1 cellular context compared by ENCODE assay signal in the genomic region with DNA sequence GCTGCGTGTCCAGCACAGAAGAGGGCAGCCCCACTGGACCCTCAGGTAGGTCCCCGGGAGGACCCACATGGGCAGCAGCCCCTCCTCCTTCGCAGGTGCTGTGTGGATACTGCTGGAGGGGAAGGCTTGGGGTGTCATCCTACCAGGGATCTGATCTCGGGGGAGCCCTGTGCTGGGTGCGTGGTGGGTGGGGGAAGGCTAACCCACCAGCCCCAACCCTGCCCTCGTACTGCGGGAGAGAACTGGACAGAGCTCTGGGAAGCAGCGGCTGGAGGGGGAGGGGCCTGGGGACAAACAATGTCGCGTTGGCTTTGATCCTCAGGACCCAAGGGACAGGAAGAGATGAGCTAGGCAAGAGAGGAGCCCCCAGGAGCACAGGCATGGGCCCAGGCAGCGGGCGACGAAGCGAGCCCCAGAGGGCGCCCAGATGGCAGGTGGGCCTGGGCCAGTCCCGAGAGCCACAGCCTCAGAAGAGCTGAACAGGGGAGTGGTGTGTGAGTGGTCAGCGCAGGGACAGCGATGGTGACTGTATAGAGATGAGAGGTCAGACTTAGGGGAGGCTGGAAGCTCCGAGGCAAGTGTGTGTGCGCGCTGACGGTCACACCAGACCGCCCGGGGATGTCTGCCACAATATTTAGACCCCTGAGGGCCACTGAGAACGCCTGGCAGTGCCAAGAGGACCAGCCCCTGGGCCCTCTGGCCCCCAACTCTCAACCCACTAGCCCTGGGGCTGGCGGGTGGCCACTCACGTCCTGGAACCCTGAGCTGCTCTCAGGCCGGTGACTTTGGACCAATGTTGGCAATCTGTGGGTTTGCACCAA.
TF ChIP-seq lines count a peak whose summit lies in the region.

No MANE protein-coding gene starts in this region.

TF ChIP-seq in HepG2, 621 proteins besides CTCF, POLR2A, EP300 and RAD21 (continued from another document and continues in another):
- TF ChIP-seq PAF1 (CRISPR knock-in tag; IDR thresholded peaks at IDR 0.05) (no peak), ZNF44 (CRISPR knock-in tag; IDR thresholded peaks at IDR 0.05) (0 out of 2 replicates have a peak, but pooled peaks have one; percentile 35), RARA (CRISPR knock-in tag; IDR thresholded peaks at IDR 0.05) (peak; percentile 69), HNRNPH1 (optimal IDR thresholded peaks at IDR 0.05; ENCODE audit: low read depth, low read length) (no peak), YEATS2 (CRISPR knock-in tag; IDR thresholded peaks at IDR 0.05; ENCODE audit: borderline replicate concordance) (no peak), HOXD1 (CRISPR knock-in tag; IDR thresholded peaks at IDR 0.05) (no peak), ZKSCAN1 (IDR thresholded peaks at IDR 0.05; ENCODE audit: low read length) (no peak), PLRG1 (conservative IDR thresholded peaks at IDR 0.05) (no peak), KAT8 (CRISPR knock-in tag; IDR thresholded peaks at IDR 0.05) (peak; percentile 13; the same call in 1 of the 2 replicates), NR2F6 (IDR thresholded peaks at IDR 0.05) (peak; percentile 38), NR2F6 (CRISPR knock-in tag; IDR thresholded peaks at IDR 0.05) (peak; percentile 58; the same call in 1 of the 2 replicates), KAT7 (CRISPR knock-in tag; IDR thresholded peaks at IDR 0.05; ENCODE audit: borderline replicate concordance) (no peak), TCF7L2 (IDR thresholded peaks at IDR 0.05; ENCODE audit: low read depth, low read length) (no peak), FOSL2 (CRISPR knock-in tag; IDR thresholded peaks at IDR 0.05) (no peak; the same call in 1 of the 2 replicates), DMAP1 (CRISPR knock-in tag; IDR thresholded peaks at IDR 0.05) (no peak; the same call in 1 of the 2 replicates), MAF1 (CRISPR knock-in tag; IDR thresholded peaks at IDR 0.05; ENCODE audit: borderline replicate concordance) (no peak), ZNF850 (CRISPR knock-in tag; conservative IDR thresholded peaks at IDR 0.05) (no peak), JDP2 (CRISPR knock-in tag; IDR thresholded peaks at IDR 0.05; ENCODE audit: borderline replicate concordance) (no peak), NAIF1 (CRISPR knock-in tag; IDR thresholded peaks at IDR 0.05; ENCODE audit: borderline replicate concordance) (no peak), ZNF546 (CRISPR knock-in tag; conservative IDR thresholded peaks at IDR 0.05) (no peak; the same call in 1 of the 2 replicates), RXRB (CRISPR knock-in tag; IDR thresholded peaks at IDR 0.05; ENCODE audit: borderline replicate concordance) (0 out of 2 replicates have a peak, but pooled peaks have one; percentile 47), TARDBP (CRISPR knock-in tag; IDR thresholded peaks at IDR 0.05) (0 out of 2 replicates have a peak, but pooled peaks have one; percentile 33), NFRKB (IDR thresholded peaks at IDR 0.05) (no peak), ZFP41 (CRISPR knock-in tag; IDR thresholded peaks at IDR 0.05; ENCODE audit: borderline replicate concordance) (no peak)
- TF ChIP-seq, protein P1, sequence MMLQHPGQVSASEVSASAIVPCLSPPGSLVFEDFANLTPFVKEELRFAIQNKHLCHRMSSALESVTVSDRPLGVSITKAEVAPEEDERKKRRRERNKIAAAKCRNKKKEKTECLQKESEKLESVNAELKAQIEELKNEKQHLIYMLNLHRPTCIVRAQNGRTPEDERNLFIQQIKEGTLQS (CRISPR knock-in tag; IDR thresholded peaks at IDR 0.05) = no peak
- TF ChIP-seq, protein P2, sequence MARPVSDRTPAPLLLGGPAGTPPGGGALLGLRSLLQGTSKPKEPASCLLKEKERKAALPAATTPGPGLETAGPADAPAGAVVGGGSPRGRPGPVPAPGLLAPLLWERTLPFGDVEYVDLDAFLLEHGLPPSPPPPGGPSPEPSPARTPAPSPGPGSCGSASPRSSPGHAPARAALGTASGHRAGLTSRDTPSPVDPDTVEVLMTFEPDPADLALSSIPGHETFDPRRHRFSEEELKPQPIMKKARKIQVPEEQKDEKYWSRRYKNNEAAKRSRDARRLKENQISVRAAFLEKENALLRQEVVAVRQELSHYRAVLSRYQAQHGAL (CRISPR knock-in tag; IDR thresholded peaks at IDR 0.05; ENCODE audit: not compliant biosample characterization) = no peak
- TF ChIP-seq, protein P3, sequence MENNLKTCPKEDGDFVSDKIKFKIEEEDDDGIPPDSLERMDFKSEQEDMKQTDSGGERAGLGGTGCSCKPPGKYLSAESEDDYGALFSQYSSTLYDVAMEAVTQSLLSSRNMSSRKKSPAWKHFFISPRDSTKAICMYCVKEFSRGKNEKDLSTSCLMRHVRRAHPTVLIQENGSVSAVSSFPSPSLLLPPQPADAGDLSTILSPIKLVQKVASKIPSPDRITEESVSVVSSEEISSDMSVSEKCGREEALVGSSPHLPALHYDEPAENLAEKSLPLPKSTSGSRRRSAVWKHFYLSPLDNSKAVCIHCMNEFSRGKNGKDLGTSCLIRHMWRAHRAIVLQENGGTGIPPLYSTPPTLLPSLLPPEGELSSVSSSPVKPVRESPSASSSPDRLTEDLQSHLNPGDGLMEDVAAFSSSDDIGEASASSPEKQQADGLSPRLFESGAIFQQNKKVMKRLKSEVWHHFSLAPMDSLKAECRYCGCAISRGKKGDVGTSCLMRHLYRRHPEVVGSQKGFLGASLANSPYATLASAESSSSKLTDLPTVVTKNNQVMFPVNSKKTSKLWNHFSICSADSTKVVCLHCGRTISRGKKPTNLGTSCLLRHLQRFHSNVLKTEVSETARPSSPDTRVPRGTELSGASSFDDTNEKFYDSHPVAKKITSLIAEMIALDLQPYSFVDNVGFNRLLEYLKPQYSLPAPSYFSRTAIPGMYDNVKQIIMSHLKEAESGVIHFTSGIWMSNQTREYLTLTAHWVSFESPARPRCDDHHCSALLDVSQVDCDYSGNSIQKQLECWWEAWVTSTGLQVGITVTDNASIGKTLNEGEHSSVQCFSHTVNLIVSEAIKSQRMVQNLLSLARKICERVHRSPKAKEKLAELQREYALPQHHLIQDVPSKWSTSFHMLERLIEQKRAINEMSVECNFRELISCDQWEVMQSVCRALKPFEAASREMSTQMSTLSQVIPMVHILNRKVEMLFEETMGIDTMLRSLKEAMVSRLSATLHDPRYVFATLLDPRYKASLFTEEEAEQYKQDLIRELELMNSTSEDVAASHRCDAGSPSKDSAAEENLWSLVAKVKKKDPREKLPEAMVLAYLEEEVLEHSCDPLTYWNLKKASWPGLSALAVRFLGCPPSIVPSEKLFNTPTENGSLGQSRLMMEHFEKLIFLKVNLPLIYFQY (CRISPR knock-in tag; IDR thresholded peaks at IDR 0.05; ENCODE audit: borderline replicate concordance) = no peak; the same call in 1 of the 2 replicates
- TF ChIP-seq, protein P4, sequence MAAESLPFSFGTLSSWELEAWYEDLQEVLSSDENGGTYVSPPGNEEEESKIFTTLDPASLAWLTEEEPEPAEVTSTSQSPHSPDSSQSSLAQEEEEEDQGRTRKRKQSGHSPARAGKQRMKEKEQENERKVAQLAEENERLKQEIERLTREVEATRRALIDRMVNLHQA (CRISPR knock-in tag; IDR thresholded peaks at IDR 0.05) = no peak
- TF ChIP-seq, protein P5, sequence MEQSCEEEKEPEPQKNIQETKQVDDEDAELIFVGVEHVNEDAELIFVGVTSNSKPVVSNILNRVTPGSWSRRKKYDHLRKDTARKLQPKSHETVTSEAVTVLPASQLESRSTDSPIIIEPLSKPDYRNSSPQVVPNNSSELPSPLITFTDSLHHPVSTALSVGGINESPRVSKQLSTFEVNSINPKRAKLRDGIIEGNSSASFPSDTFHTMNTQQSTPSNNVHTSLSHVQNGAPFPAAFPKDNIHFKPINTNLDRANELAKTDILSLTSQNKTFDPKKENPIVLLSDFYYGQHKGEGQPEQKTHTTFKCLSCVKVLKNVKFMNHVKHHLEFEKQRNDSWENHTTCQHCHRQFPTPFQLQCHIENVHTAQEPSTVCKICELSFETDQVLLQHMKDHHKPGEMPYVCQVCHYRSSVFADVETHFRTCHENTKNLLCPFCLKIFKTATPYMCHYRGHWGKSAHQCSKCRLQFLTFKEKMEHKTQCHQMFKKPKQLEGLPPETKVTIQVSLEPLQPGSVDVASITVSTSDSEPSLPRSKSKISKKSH (CRISPR knock-in tag; IDR thresholded peaks at IDR 0.05; ENCODE audit: borderline replicate concordance) = no peak
- TF ChIP-seq, protein P6, sequence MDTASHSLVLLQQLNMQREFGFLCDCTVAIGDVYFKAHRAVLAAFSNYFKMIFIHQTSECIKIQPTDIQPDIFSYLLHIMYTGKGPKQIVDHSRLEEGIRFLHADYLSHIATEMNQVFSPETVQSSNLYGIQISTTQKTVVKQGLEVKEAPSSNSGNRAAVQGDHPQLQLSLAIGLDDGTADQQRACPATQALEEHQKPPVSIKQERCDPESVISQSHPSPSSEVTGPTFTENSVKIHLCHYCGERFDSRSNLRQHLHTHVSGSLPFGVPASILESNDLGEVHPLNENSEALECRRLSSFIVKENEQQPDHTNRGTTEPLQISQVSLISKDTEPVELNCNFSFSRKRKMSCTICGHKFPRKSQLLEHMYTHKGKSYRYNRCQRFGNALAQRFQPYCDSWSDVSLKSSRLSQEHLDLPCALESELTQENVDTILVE (CRISPR knock-in tag; IDR thresholded peaks at IDR 0.05) = peak; percentile 66
- TF ChIP-seq, protein P7, sequence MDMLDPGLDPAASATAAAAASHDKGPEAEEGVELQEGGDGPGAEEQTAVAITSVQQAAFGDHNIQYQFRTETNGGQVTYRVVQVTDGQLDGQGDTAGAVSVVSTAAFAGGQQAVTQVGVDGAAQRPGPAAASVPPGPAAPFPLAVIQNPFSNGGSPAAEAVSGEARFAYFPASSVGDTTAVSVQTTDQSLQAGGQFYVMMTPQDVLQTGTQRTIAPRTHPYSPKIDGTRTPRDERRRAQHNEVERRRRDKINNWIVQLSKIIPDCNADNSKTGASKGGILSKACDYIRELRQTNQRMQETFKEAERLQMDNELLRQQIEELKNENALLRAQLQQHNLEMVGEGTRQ (IDR thresholded peaks at IDR 0.05; ENCODE audit: low read depth, low read length) = no peak
- TF ChIP-seq, protein P7 (CRISPR knock-in tag; IDR thresholded peaks at IDR 0.05; ENCODE audit: borderline replicate concordance) = no peak
- TF ChIP-seq, protein P8, sequence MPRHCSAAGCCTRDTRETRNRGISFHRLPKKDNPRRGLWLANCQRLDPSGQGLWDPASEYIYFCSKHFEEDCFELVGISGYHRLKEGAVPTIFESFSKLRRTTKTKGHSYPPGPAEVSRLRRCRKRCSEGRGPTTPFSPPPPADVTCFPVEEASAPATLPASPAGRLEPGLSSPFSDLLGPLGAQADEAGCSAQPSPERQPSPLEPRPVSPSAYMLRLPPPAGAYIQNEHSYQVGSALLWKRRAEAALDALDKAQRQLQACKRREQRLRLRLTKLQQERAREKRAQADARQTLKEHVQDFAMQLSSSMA (CRISPR knock-in tag; IDR thresholded peaks at IDR 0.05) = no peak
- TF ChIP-seq, protein P9, sequence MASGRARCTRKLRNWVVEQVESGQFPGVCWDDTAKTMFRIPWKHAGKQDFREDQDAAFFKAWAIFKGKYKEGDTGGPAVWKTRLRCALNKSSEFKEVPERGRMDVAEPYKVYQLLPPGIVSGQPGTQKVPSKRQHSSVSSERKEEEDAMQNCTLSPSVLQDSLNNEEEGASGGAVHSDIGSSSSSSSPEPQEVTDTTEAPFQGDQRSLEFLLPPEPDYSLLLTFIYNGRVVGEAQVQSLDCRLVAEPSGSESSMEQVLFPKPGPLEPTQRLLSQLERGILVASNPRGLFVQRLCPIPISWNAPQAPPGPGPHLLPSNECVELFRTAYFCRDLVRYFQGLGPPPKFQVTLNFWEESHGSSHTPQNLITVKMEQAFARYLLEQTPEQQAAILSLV (CRISPR knock-in tag; IDR thresholded peaks at IDR 0.05; ENCODE audit: borderline replicate concordance) = peak; percentile 38
- TF ChIP-seq, protein P10, sequence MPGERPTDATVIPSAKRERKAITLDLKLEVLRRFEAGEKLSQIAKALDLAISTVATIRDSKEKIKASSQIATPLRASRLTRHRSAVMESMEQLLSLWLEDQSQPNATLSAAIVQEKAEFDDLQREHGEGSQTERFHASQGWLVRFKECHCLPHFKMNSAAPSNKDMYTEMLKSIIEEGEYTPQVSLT (CRISPR knock-in tag; IDR thresholded peaks at IDR 0.05; ENCODE audit: borderline replicate concordance, low read depth) = no peak
- TF ChIP-seq, protein P11, sequence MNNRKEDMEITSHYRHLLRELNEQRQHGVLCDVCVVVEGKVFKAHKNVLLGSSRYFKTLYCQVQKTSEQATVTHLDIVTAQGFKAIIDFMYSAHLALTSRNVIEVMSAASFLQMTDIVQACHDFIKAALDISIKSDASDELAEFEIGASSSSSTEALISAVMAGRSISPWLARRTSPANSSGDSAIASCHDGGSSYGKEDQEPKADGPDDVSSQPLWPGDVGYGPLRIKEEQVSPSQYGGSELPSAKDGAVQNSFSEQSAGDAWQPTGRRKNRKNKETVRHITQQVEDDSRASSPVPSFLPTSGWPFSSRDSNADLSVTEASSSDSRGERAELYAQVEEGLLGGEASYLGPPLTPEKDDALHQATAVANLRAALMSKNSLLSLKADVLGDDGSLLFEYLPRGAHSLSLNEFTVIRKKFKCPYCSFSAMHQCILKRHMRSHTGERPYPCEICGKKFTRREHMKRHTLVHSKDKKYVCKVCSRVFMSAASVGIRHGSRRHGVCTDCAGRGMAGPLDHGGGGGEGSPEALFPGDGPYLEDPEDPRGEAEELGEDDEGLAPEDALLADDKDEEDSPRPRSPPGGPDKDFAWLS (CRISPR knock-in tag; IDR thresholded peaks at IDR 0.05; ENCODE audit: borderline replicate concordance) = no peak
- TF ChIP-seq, protein P12, sequence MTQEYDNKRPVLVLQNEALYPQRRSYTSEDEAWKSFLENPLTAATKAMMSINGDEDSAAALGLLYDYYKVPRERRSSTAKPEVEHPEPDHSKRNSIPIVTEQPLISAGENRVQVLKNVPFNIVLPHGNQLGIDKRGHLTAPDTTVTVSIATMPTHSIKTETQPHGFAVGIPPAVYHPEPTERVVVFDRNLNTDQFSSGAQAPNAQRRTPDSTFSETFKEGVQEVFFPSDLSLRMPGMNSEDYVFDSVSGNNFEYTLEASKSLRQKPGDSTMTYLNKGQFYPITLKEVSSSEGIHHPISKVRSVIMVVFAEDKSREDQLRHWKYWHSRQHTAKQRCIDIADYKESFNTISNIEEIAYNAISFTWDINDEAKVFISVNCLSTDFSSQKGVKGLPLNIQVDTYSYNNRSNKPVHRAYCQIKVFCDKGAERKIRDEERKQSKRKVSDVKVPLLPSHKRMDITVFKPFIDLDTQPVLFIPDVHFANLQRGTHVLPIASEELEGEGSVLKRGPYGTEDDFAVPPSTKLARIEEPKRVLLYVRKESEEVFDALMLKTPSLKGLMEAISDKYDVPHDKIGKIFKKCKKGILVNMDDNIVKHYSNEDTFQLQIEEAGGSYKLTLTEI (CRISPR knock-in tag; conservative IDR thresholded peaks at IDR 0.05) = no peak
